Comparison of ENCODE assay signal across 4 cellular contexts in genomic region chr19:41244117-41244516, GRCh38.
TF ChIP-seq lines count a peak whose summit lies in the region.

No MANE protein-coding gene starts in this region.

TF ChIP-seq in HepG2, 621 proteins besides CTCF, POLR2A, EP300 and RAD21 (continues in another document):
- TF ChIP-seq BRCA1 (CRISPR knock-in tag; IDR thresholded peaks at IDR 0.05), result no peak
- no peak for TF ChIP-seq KLF16 (CRISPR knock-in tag; IDR thresholded peaks at IDR 0.05)
- peak; percentile 58 for TF ChIP-seq ATF7 (IDR thresholded peaks at IDR 0.05)
- no peak for TF ChIP-seq ATF7 (CRISPR knock-in tag; IDR thresholded peaks at IDR 0.05)
- TF ChIP-seq PATZ1 (CRISPR knock-in tag; IDR thresholded peaks at IDR 0.05), result no peak
- no peak for TF ChIP-seq JDP2 (CRISPR knock-in tag; IDR thresholded peaks at IDR 0.05; ENCODE audit: borderline replicate concordance)
- no peak for TF ChIP-seq HMGXB4 (CRISPR knock-in tag; IDR thresholded peaks at IDR 0.05; ENCODE audit: borderline replicate concordance in 1 of 2, low read depth in 1 of 2)

TF ChIP-seq in IMR-90, 13 proteins besides CTCF, POLR2A, EP300 and RAD21:
- TF ChIP-seq CEBPB (IDR thresholded peaks at IDR 0.05; ENCODE audit: low read depth, low read length) (peak; percentile 37; the same call in 1 of the 2 replicates), MXI1 (IDR thresholded peaks at IDR 0.05; ENCODE audit: borderline replicate concordance, low read depth, low read length) (no peak)

TF ChIP-seq in K562, 482 proteins besides CTCF, POLR2A, EP300 and RAD21:
- TF ChIP-seq CEBPG (CRISPR knock-in tag; IDR thresholded peaks at IDR 0.05) (no peak), CEBPG (tag; conservative IDR thresholded peaks at IDR 0.05 in 1 of 2, IDR thresholded peaks at IDR 0.05 in 1 of 2) (peak in 1 of 2 experiments; percentile 37; a peak in 1 of 4 replicates), EZH2 (IDR thresholded peaks at IDR 0.05; ENCODE audit: borderline replicate concordance, low read depth, low read length) (no peak), TFAM (CRISPR knock-in tag; conservative IDR thresholded peaks at IDR 0.05) (no peak), NR2F6 (CRISPR knock-in tag; IDR thresholded peaks at IDR 0.05) (no peak), CTBP1 (IDR thresholded peaks at IDR 0.05; ENCODE audit: borderline replicate concordance) (no peak), NELFE (IDR thresholded peaks at IDR 0.05; ENCODE audit: insufficient read depth, insufficient read length) (no peak), ZNF282 (CRISPR knock-in tag; IDR thresholded peaks at IDR 0.05) (no peak), ATF3 (IDR thresholded peaks at IDR 0.05) (peak; percentile 68), ATF3 (CRISPR knock-in tag; conservative IDR thresholded peaks at IDR 0.05) (no peak), FOXJ2 (tag; IDR thresholded peaks at IDR 0.05) (no peak), ZNF778 (CRISPR knock-in tag; IDR thresholded peaks at IDR 0.05) (no peak), MAZ (CRISPR knock-in tag; conservative IDR thresholded peaks at IDR 0.05 in 1 of 2, IDR thresholded peaks at IDR 0.05 in 1 of 2) (no peak)

TF ChIP-seq in HEK293T, 16 proteins besides CTCF, POLR2A, EP300 and RAD21:
- TF ChIP-seq PKNOX1 (IDR thresholded peaks at IDR 0.05), result no peak
- TF ChIP-seq ZNF384 (IDR thresholded peaks at IDR 0.05), result no peak
- no peak for TF ChIP-seq BHLHE40 (IDR thresholded peaks at IDR 0.05; ENCODE audit: borderline replicate concordance)
- no peak for TF ChIP-seq SP1 (IDR thresholded peaks at IDR 0.05)
- no peak for TF ChIP-seq CTBP1 (IDR thresholded peaks at IDR 0.05; ENCODE audit: borderline replicate concordance)
- no peak for TF ChIP-seq ELF4 (IDR thresholded peaks at IDR 0.05)
- no peak for TF ChIP-seq FOXK2 (IDR thresholded peaks at IDR 0.05)
- TF ChIP-seq NFRKB (IDR thresholded peaks at IDR 0.05), result no peak
- no peak for TF ChIP-seq FOXA1 (IDR thresholded peaks at IDR 0.05)
- TF ChIP-seq ARNT (IDR thresholded peaks at IDR 0.05), result no peak
- TF ChIP-seq TARDBP (IDR thresholded peaks at IDR 0.05), result no peak
